In genomic region chr2:240362216-240362755, GRCh38 we compare ENCODE assay signal across 16 cellular contexts.
DNase-seq lines count a peak whose midpoint lies in the region; ATAC-seq, FAIRE-seq and TF ChIP-seq lines count a peak whose summit lies in the region.
"Had no signal": no experiment of that assay in that cellular context is flagged by ENCODE, and none has a peak within 500 bp of the region (broad histone marks: within the 10 kb centered on the region; RNA-seq: fewer than 3 reads in every experiment).

No MANE protein-coding gene starts in this region.

- H3K4me1 Mint-ChIP-seq in CD14-positive monocyte, result no peaks in the 10 kb centered on the region
- H3K4me1 Mint-ChIP-seq: CD4-positive, CD25-positive, alpha-beta regulatory T cell had no signal

- H3K27ac ChIP-seq in RWPE1 (peak overlapping the region; percentile 25), right lobe of liver (no peak overlapping the region), pancreas (no peak overlapping the region)
- H3K27ac ChIP-seq: A549, HL-60 had no signal

- WGBS in right lobe of liver (ENCODE audit: insufficient coverage, low coverage, low lambda C conversion rate, missing lambda C conversion rate), result 40% methylated on average over 6 of the region's 10 CpGs
- 54 to 72% methylated on average over 10 of the region's 10 CpGs for WGBS in pancreas, 2 donors

- intact Hi-C loops in CD14-positive monocyte (cut with micrococcal nuclease), result no loop called here
- intact Hi-C loops in right lobe of liver (cut with DNase I), result no loop called here
- intact Hi-C loops in pancreas (cut with DNase I), result no loop called here

- H3K36me3 ChIP-seq in right lobe of liver (no peaks in the 10 kb centered on the region), pancreas (no peaks in the 10 kb centered on the region)
- H3K36me3 ChIP-seq: BE2C had no signal

- H3K4me3 ChIP-seq in right lobe of liver (no peak overlapping the region), pancreas (no peak overlapping the region)
- H3K4me3 ChIP-seq: A549, GM12878 had no signal

- no peak for TF ChIP-seq CTCF in CD14-positive monocyte (IDR thresholded peaks at IDR 0.05)
- no peak for TF ChIP-seq CTCF in RWPE1 (conservative IDR thresholded peaks at IDR 0.05; ENCODE audit: low read depth)
- no peak for TF ChIP-seq CTCF in right lobe of liver (IDR thresholded peaks at IDR 0.05)
- TF ChIP-seq CTCF in pancreas (IDR thresholded peaks at IDR 0.05), result no peak

- H3K27me3 Mint-ChIP-seq in CD14-positive monocyte (ENCODE audit: low read depth in 3 of 3), result peaks cover 0 to 4% (median 3%) of the 10 kb centered on the region in 3 donors
- H3K27me3 Mint-ChIP-seq: CD4-positive, CD25-positive, alpha-beta regulatory T cell had no signal

- DNase-seq in CD14-positive monocyte (ENCODE audit: low spot score) (peak; percentile 34), RWPE1 (ENCODE audit: low spot score) (no peak), right lobe of liver (peak in 2 of 3 donors; percentile 16 to 48), pancreas (peak in 2 of 6 donors; percentile 44 to 53), hepatic stellate cell (ENCODE audit: low spot score) (no peak), NCI-H2029 treated with DMSO at 0.1 percent for 48 hours (lab: John Stamatoyannopoulos, UW) (no peak)
- DNase-seq: BE2C; CD4-positive, CD25-positive, alpha-beta regulatory T cell; DMS 273 treated with DMSO at 0.1 percent for 48 hours; DMS79 had no signal

- POLR2A ChIA-PET in RWPE1 (lab: Yijun Ruan, JAX; ENCODE audit: low non-redundant PET), result no interaction called here

- ATAC-seq in right lobe of liver (peak in 1 of 4 donors; percentile 15), pancreas (peak in 3 of 4 donors; percentile 11 to 52 (median 32)), HG02970 (IDR thresholded peaks at IDR 0.05; ENCODE audit: low FRiP score, unreplicated experiment) (no peak)
- ATAC-seq: A549, GM12878, HCT116 had no signal

- no peak overlapping the region for H3K4me3 Mint-ChIP-seq in CD14-positive monocyte
- H3K4me3 Mint-ChIP-seq: CD4-positive, CD25-positive, alpha-beta regulatory T cell had no signal

- no peak for TF ChIP-seq POLR2A in right lobe of liver (IDR thresholded peaks at IDR 0.05)

- H3K27me3 ChIP-seq in right lobe of liver (no peaks in the 10 kb centered on the region), pancreas (no peaks in the 10 kb centered on the region)
- H3K27me3 ChIP-seq: BE2C had no signal

- H3K4me1 ChIP-seq in right lobe of liver (no peaks in the 10 kb centered on the region), pancreas (no peaks in the 10 kb centered on the region)
- H3K4me1 ChIP-seq: A549, BE2C had no signal

- no peak overlapping the region for H3K27ac Mint-ChIP-seq in CD14-positive monocyte
- H3K27ac Mint-ChIP-seq: CD4-positive, CD25-positive, alpha-beta regulatory T cell had no signal

- FAIRE-seq in pancreas (lab: Jason Lieb, UNC), result no peak
- FAIRE-seq: A549, GM12878, GM18507 had no signal

- CTCF ChIA-PET in RWPE1 (lab: Yijun Ruan, JAX), result no interaction called here

- H3K9me3 Mint-ChIP-seq in CD14-positive monocyte, result peaks cover 8 to 23% (median 19%) of the 10 kb centered on the region in 7 donors

- no peaks in the 10 kb centered on the region for H3K9me3 ChIP-seq in right lobe of liver
- no peaks in the 10 kb centered on the region for H3K9me3 ChIP-seq in pancreas
- H3K9me3 ChIP-seq: BE2C had no signal

- no peaks in the 10 kb centered on the region for H3K36me3 Mint-ChIP-seq in CD14-positive monocyte
- H3K36me3 Mint-ChIP-seq: CD4-positive, CD25-positive, alpha-beta regulatory T cell had no signal

Comparison
In these comparisons a context has a peak if more than half of its experiments do, and no peak if none do; other contexts are left out.
1. DNase-seq: peak in CD14-positive monocyte (single experiment) and right lobe of liver (2 of 3); none in RWPE1 (single experiment), hepatic stellate cell (single experiment) and NCI-H2029 treated with DMSO at 0.1 percent for 48 hours (single experiment).